Comparison of ENCODE assay signal across 10 cellular contexts in genomic region chrX:118519411-118520205, GRCh38. TPM values are rescaled to one million over a fixed set of nuclear protein-coding genes. Genes with fewer than 3 reads are reported as not detected.
DNase-seq lines count a peak whose midpoint lies in the region; ATAC-seq, FAIRE-seq and TF ChIP-seq lines count a peak whose summit lies in the region.
"Had no signal": no experiment of that assay in that cellular context is flagged by ENCODE, and none has a peak within 500 bp of the region (broad histone marks: within the 10 kb centered on the region; RNA-seq: fewer than 3 reads in every experiment).

No MANE protein-coding gene starts in this region.

- FAIRE-seq in GM18507 (lab: Jason Lieb, UNC) = peak; percentile 35
- FAIRE-seq: G401.6 had no signal

- H2AFZ ChIP-seq in H9 (ENCODE audit: low read length) = no peak overlapping the region

- H3K4me3 ChIP-seq in cardiac fibroblast (replicated peaks in 1 of 2; ENCODE audit: low read depth in 2 of 2, low read length in 2 of 2) (no peak overlapping the region), gastrocnemius medialis (no peak overlapping the region)

- intact Hi-C loops in gastrocnemius medialis (cut with DNase I; ENCODE audit: low total_unique reads) = no loop called here

- no peaks in the 10 kb centered on the region for H3K36me3 ChIP-seq in gastrocnemius medialis

- no peak overlapping the region for H4K5ac ChIP-seq in H9 (ENCODE audit: insufficient read length, low read depth, low read length)

- no peak for TF ChIP-seq POLR2A in gastrocnemius medialis (IDR thresholded peaks at IDR 0.05)

- in situ Hi-C loops in gastrocnemius medialis (cut with MboI; ENCODE audit: low sequenced_read_pairs in 4 of 4) = no loop called here

- ATAC-seq in HG03442 (IDR thresholded peaks at IDR 0.05; ENCODE audit: unreplicated experiment) = peak; percentile 79
- no peak for ATAC-seq in gastrocnemius medialis
- ATAC-seq in GM21447 (IDR thresholded peaks at IDR 0.05; ENCODE audit: unreplicated experiment) = no peak

- TF ChIP-seq CTCF in cardiac fibroblast (IDR thresholded peaks at IDR 0.05; ENCODE audit: low read depth, low read length) = no peak
- TF ChIP-seq CTCF in gastrocnemius medialis (IDR thresholded peaks at IDR 0.05 in 4 of 5, conservative IDR thresholded peaks at IDR 0.05 in 1 of 5) = no peak
- TF ChIP-seq CTCF in H9 (conservative IDR thresholded peaks at IDR 0.05) = no peak
- TF ChIP-seq CTCF in progenitor cell of endocrine pancreas (IDR thresholded peaks at IDR 0.05; ENCODE audit: unreplicated experiment) = no peak

- H3K4me1 Mint-ChIP-seq in H9 (peaks cover 0 to 3% of the 10 kb centered on the region in 2 experiments; a peak in 1 of 4 replicates), progenitor cell of endocrine pancreas (ENCODE audit: low read depth) (no peaks in the 10 kb centered on the region)

- H3K23ac ChIP-seq in H9 (ENCODE audit: insufficient read length, low read depth, low read length) = no peak overlapping the region

- H3K4me2 ChIP-seq in H9 (ENCODE audit: insufficient read depth, insufficient read length, low read length) = no peak overlapping the region

- H3K9me3 Mint-ChIP-seq in H9 (peaks cover 8 to 56% of the 10 kb centered on the region in 2 experiments; a peak in 4 of 5 replicates), progenitor cell of endocrine pancreas (ENCODE audit: low read depth) (peaks cover 16% of the 10 kb centered on the region)

- H2BK12ac ChIP-seq in H9 (ENCODE audit: insufficient read length, low read depth, low read length) = no peak overlapping the region

- no peaks in the 10 kb centered on the region for H3K9me3 ChIP-seq in gastrocnemius medialis
- H3K9me3 ChIP-seq in H9 (ENCODE audit: control insufficient read depth, low read depth, low read length) = peaks cover 29% of the 10 kb centered on the region

- H3K79me2 ChIP-seq in H9 (ENCODE audit: insufficient read depth, low read length) = no peaks in the 10 kb centered on the region

- WGBS in H9 (ENCODE audit: extremely low coverage, insufficient read length, low lambda C conversion rate) = no CpG with 5 or more reads among the region's 3 CpGs

- H3K56ac ChIP-seq in H9 (ENCODE audit: insufficient read length, low read depth, low read length) = no peak overlapping the region

- H4K8ac ChIP-seq in H9 (replicated peaks; ENCODE audit: insufficient read length, low read depth, low read length) = no peak overlapping the region

- H2BK15ac ChIP-seq in H9 (ENCODE audit: low read depth, low read length) = no peak overlapping the region

- H4K20me1 ChIP-seq in H9 (ENCODE audit: control insufficient read depth, insufficient read depth, insufficient read length) = no peaks in the 10 kb centered on the region

- H2AK5ac ChIP-seq in H9 (ENCODE audit: insufficient read length, low read length) = no peak overlapping the region

- H3K36me3 Mint-ChIP-seq in H9 (ENCODE audit: insufficient read depth in 1 of 3, low read depth in 3 of 3) (peaks cover 5 to 6% (median 6%) of the 10 kb centered on the region in 3 experiments), progenitor cell of endocrine pancreas (ENCODE audit: insufficient read depth) (peaks cover under 1% of the 10 kb centered on the region)

- no peak overlapping the region for H2BK20ac ChIP-seq in H9 (ENCODE audit: low read depth, low read length, poor library complexity, severe bottlenecking)

- no peaks in the 10 kb centered on the region for H3K79me1 ChIP-seq in H9 (ENCODE audit: insufficient read depth, low read depth, low read length, poor library complexity, severe bottlenecking)

- no peak overlapping the region for H2BK120ac ChIP-seq in H9 (ENCODE audit: low read depth, low read length, poor library complexity, severe bottlenecking)

- H2BK5ac ChIP-seq in H9 (ENCODE audit: insufficient read length, low read length) = no peak overlapping the region

- no peak for DNase-seq in GM18507 (ENCODE audit: extremely low spot score, insufficient read length, low read depth)
- DNase-seq in cardiac fibroblast (ENCODE audit: low read depth in 2 of 2) = peak; percentile 59 to 66
- no peak for DNase-seq in gastrocnemius medialis
- DNase-seq in activated gamma-delta T cell (lab: John Stamatoyannopoulos, UW) = no peak
- DNase-seq in H9 = no peak
- DNase-seq in progenitor cell of endocrine pancreas (ENCODE audit: low spot score, unreplicated experiment) = no peak
- DNase-seq: NCI-H1436 had no signal

- H3K23me2 ChIP-seq in H9 (ENCODE audit: insufficient read length, low read depth, low read length, poor library complexity, severe bottlenecking) = no peaks in the 10 kb centered on the region

- H3K14ac ChIP-seq in H9 (ENCODE audit: insufficient read depth, low read length) = no peak overlapping the region

- H3K27me3 ChIP-seq in gastrocnemius medialis (no peaks in the 10 kb centered on the region), H9 (ENCODE audit: insufficient read depth, low read length) (no peaks in the 10 kb centered on the region)

- H3K27ac ChIP-seq in gastrocnemius medialis (peak overlapping the region in 3 of 4 donors; percentile 6 to 58 (median 54)), H9 (ENCODE audit: insufficient read length, low read depth, low read length) (no peak overlapping the region)

- no peak overlapping the region for H3K27ac Mint-ChIP-seq in H9
- no peak overlapping the region for H3K27ac Mint-ChIP-seq in progenitor cell of endocrine pancreas

- no peak overlapping the region for H3K18ac ChIP-seq in H9 (ENCODE audit: insufficient read length, low read depth, low read length)

- H3K4me1 ChIP-seq in gastrocnemius medialis = no peaks in the 10 kb centered on the region
- no peaks in the 10 kb centered on the region for H3K4me1 ChIP-seq in H9 (ENCODE audit: insufficient read depth, low read length)

- H3K27me3 Mint-ChIP-seq in H9 (ENCODE audit: low read depth) (no peaks in the 10 kb centered on the region), progenitor cell of endocrine pancreas (no peaks in the 10 kb centered on the region)

- no peak overlapping the region for H3T11ph ChIP-seq in H9 (ENCODE audit: low read length)

- H4K91ac ChIP-seq in H9 (ENCODE audit: insufficient read length, low read depth, low read length) = no peak overlapping the region

- no peak overlapping the region for H3K4ac ChIP-seq in H9 (ENCODE audit: low read depth, low read length)

- H3K4me3 Mint-ChIP-seq in H9 (no peak overlapping the region), progenitor cell of endocrine pancreas (ENCODE audit: low read depth) (no peak overlapping the region)

- H3K9ac ChIP-seq in H9 (ENCODE audit: extremely low read depth, insufficient read length, low read length) = no peak overlapping the region

RNA-seq across cellular contexts. Expression of gene DOCK11, which starts 24.0 kb away (rescaled TPM):
- total RNA-seq in gastrocnemius medialis = 1 to 10 TPM; 2.3 to 5.7 (median 3.2) TPM
- 6.2 and 6.5 TPM in 2 replicates for total RNA-seq in H9 (2021)
- 5.8 TPM in 2 replicates for total RNA-seq in progenitor cell of endocrine pancreas

Comparison
In these comparisons a context has a peak if more than half of its experiments do, and no peak if none do; other contexts are left out.
1. DNase-seq: peak in cardiac fibroblast (2 of 2); none in GM18507 (single experiment), gastrocnemius medialis (0 of 2), activated gamma-delta T cell (single experiment), H9 (single experiment) and progenitor cell of endocrine pancreas (single experiment).